In the genomic region with DNA sequence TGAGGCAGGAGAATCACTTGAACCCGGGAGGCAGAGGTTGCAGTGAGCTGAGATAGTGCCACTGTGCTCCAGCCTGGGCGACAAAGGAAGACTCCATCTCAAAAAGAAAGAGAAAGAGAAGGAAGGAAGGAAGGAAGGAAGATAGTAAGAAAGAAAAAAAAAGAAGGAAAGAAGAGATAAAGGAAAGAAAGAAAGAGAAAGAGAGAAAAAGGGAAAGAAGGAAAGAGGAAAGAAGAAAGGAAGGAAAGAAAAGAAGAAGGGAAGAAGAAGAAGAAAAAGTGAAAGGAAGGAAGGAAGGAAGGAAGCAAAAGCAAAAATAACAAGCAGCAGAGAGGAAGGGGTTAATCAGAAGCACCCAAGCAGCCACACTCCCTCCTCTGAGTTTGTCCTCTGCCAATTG, we compare ENCODE assay signal across 20 cellular contexts. TPM values are rescaled to one million over a fixed set of nuclear protein-coding genes. Genes with fewer than 3 reads are reported as not detected.
A peak's percentile ranks its signal among the peaks of the same experiment; 100 is the strongest.
DNase-seq lines count a peak whose midpoint lies in the region; ATAC-seq, FAIRE-seq and TF ChIP-seq lines count a peak whose summit lies in the region.
"Had no signal": no experiment of that assay in that cellular context is flagged by ENCODE, and none has a peak within 500 bp of the region (broad histone marks: within the 10 kb centered on the region; RNA-seq: fewer than 3 reads in every experiment).

No MANE protein-coding gene starts in this region.

- ATAC-seq in stimulated activated naive CD8-positive, alpha-beta T cell treated with anti-CD3 and anti-CD28 coated beads, Interleukin-15, Interleukin-2, amounts not matched to agents 100 U/mL and 50 U/mL, for 24 hours, result no peak
- ATAC-seq in K562 (no peak), HepG2 (no peak)
- ATAC-seq: A549; CD8-positive, alpha-beta T cell had no signal

- TF ChIP-seq EP300 in K562 (IDR thresholded peaks at IDR 0.05; ENCODE audit: low read length), result no peak
- no peak for TF ChIP-seq EP300 in HepG2 (IDR thresholded peaks at IDR 0.05; ENCODE audit: low read depth in 2 of 2, low read length in 2 of 2)
- no peak for TF ChIP-seq EP300 in HepG2 (CRISPR knock-in tag; IDR thresholded peaks at IDR 0.05; ENCODE audit: borderline replicate concordance)

- H4K20me1 ChIP-seq in K562 (replicated peaks; ENCODE audit: control insufficient read depth, insufficient read depth, low read length) (0 out of 2 replicates have a peak, but pooled peaks cover 7% of the 10 kb centered on the region), HepG2 (ENCODE audit: insufficient read depth, low read length) (no peaks in the 10 kb centered on the region)
- H4K20me1 ChIP-seq: BLaER1 treated with 17β-estradiol and CSF1 and Interleukin-3, amounts not matched to agents 10 nM and 100 nM had no signal

- H3K4me2 ChIP-seq in K562 (ENCODE audit: insufficient read depth, low read length), result no peak overlapping the region
- no peak overlapping the region for H3K4me2 ChIP-seq in HepG2 (ENCODE audit: low read depth, low read length)
- H3K4me2 ChIP-seq: A549 had no signal

- H3K27ac ChIP-seq in K562 (ENCODE audit: extremely low read depth, low read depth, low read length) (no peak overlapping the region), HepG2 (ENCODE audit: extremely low read length, insufficient read depth, low read length) (no peak overlapping the region)
- H3K27ac ChIP-seq: 22Rv1; A549; BLaER1 treated with 17β-estradiol and CSF1 and Interleukin-3, amounts not matched to agents 10 nM and 100 nM; C4-2B had no signal

- no peak for TF ChIP-seq RAD21 in K562 (CRISPR knock-in tag; conservative IDR thresholded peaks at IDR 0.05 in 1 of 2, IDR thresholded peaks at IDR 0.05 in 1 of 2)
- TF ChIP-seq RAD21 in HepG2 (CRISPR knock-in tag; IDR thresholded peaks at IDR 0.05), result no peak

- TF ChIP-seq CTCF in K562 (IDR thresholded peaks at IDR 0.05 in 2 of 3, conservative IDR thresholded peaks at IDR 0.05 in 1 of 3; ENCODE audit: insufficient read depth in 2 of 3, low read depth in 1 of 3, low read length in 3 of 3) (no peak), HepG2 (CRISPR knock-in tag; IDR thresholded peaks at IDR 0.05) (no peak)

- no peaks in the 10 kb centered on the region for H3K36me3 ChIP-seq in K562 (ENCODE audit: control insufficient read depth, insufficient read depth, low read length)
- no peaks in the 10 kb centered on the region for H3K36me3 ChIP-seq in HepG2 (replicated peaks in 1 of 2; ENCODE audit: control insufficient read depth in 1 of 2, insufficient read depth in 2 of 2, low read length in 2 of 2)
- H3K36me3 ChIP-seq: BLaER1 treated with 17β-estradiol and CSF1 and Interleukin-3, amounts not matched to agents 10 nM and 100 nM had no signal

- H2AFZ ChIP-seq in K562 (ENCODE audit: low read depth, low read length) (no peak overlapping the region), HepG2 (ENCODE audit: low read length) (no peak overlapping the region)

- H3K9me3 Mint-ChIP-seq in stimulated activated naive CD8-positive, alpha-beta T cell treated with anti-CD3 and anti-CD28 coated beads, Interleukin-15, Interleukin-2, amounts not matched to agents 100 ng/mL and 50 ng/mL, for 24 hours, result no peaks in the 10 kb centered on the region
- H3K9me3 Mint-ChIP-seq in activated T-helper 1 cell treated with anti-CD3 and anti-CD28 coated beads, Interleukin-12 subunit alpha, Interleukin-12 subunit beta, Interleukin-2, Interleukin-4 antibody, amounts not matched to agents 30 ng/mL and 10 ng/mL and 1 ng/mL, durations not matched to agents 14 hours and 24 hours and 36 hours, result no peaks in the 10 kb centered on the region
- H3K9me3 Mint-ChIP-seq: CD4-positive, alpha-beta T cell; CD8-positive, alpha-beta T cell had no signal

- no peak for TF ChIP-seq POLR2A in K562 (conservative IDR thresholded peaks at IDR 0.05)
- TF ChIP-seq POLR2A in HepG2 (IDR thresholded peaks at IDR 0.05; ENCODE audit: insufficient read depth in 1 of 2, low read depth in 2 of 2, low read length in 2 of 2), result no peak

- H3K36me3 Mint-ChIP-seq in stimulated activated naive CD8-positive, alpha-beta T cell treated with anti-CD3 and anti-CD28 coated beads, Interleukin-15, Interleukin-2, amounts not matched to agents 100 ng/mL and 50 ng/mL, for 24 hours (ENCODE audit: low read depth), result no peaks in the 10 kb centered on the region
- H3K36me3 Mint-ChIP-seq in activated T-helper 1 cell treated with anti-CD3 and anti-CD28 coated beads, Interleukin-12 subunit alpha, Interleukin-12 subunit beta, Interleukin-2, Interleukin-4 antibody, amounts not matched to agents 30 ng/mL and 10 ng/mL and 1 ng/mL, durations not matched to agents 14 hours and 24 hours and 36 hours (ENCODE audit: low read depth), result no peaks in the 10 kb centered on the region
- H3K36me3 Mint-ChIP-seq: CD8-positive, alpha-beta T cell had no signal

- H3K4me3 ChIP-seq in K562 (no peak overlapping the region), HepG2 (replicated peaks in 1 of 3; ENCODE audit: insufficient read depth in 1 of 3, low read depth in 2 of 3, low read length in 3 of 3) (no peak overlapping the region)
- H3K4me3 ChIP-seq: A549; BLaER1 treated with 17β-estradiol and CSF1 and Interleukin-3, amounts not matched to agents 10 nM and 100 nM had no signal

- H3K27me3 Mint-ChIP-seq in stimulated activated naive CD8-positive, alpha-beta T cell treated with anti-CD3 and anti-CD28 coated beads, Interleukin-15, Interleukin-2, amounts not matched to agents 100 ng/mL and 50 ng/mL, for 24 hours, result peaks cover 5% of the 10 kb centered on the region
- peaks cover 1% of the 10 kb centered on the region for H3K27me3 Mint-ChIP-seq in activated T-helper 1 cell treated with anti-CD3 and anti-CD28 coated beads, Interleukin-12 subunit alpha, Interleukin-12 subunit beta, Interleukin-2, Interleukin-4 antibody, amounts not matched to agents 30 ng/mL and 10 ng/mL and 1 ng/mL, durations not matched to agents 14 hours and 24 hours and 36 hours (ENCODE audit: insufficient read depth)

- H3K4me1 ChIP-seq in K562 (replicated peaks in 1 of 2; ENCODE audit: control insufficient read depth in 2 of 2, insufficient read depth in 2 of 2, low read length in 2 of 2), result peaks cover 0 to 4% of the 10 kb centered on the region in 2 experiments; a peak in 1 of 5 replicates
- no peaks in the 10 kb centered on the region for H3K4me1 ChIP-seq in HepG2 (ENCODE audit: insufficient read depth, low read length)
- H3K4me1 ChIP-seq: A549, Caco-2 had no signal

- FAIRE-seq in K562 (lab: Jason Lieb, UNC) (no peak), HepG2 (lab: Jason Lieb, UNC) (no peak)
- FAIRE-seq: A549, D721Med, G401.6, GM12891, GM19239 had no signal

- POLR2A ChIA-PET in K562 (lab: Yijun Ruan, JAX), result no interaction called here
- POLR2A ChIA-PET in HepG2 (lab: Yijun Ruan, JAX), result no interaction called here

- no peak overlapping the region for H3K4me3 Mint-ChIP-seq in stimulated activated naive CD8-positive, alpha-beta T cell treated with anti-CD3 and anti-CD28 coated beads, Interleukin-15, Interleukin-2, amounts not matched to agents 100 ng/mL and 50 ng/mL, for 24 hours
- H3K4me3 Mint-ChIP-seq in activated T-helper 1 cell treated with anti-CD3 and anti-CD28 coated beads, Interleukin-12 subunit alpha, Interleukin-12 subunit beta, Interleukin-2, Interleukin-4 antibody, amounts not matched to agents 30 ng/mL and 10 ng/mL and 1 ng/mL, durations not matched to agents 14 hours and 24 hours and 36 hours, result no peak overlapping the region
- H3K4me3 Mint-ChIP-seq: CD4-positive, alpha-beta T cell; CD8-positive, alpha-beta T cell had no signal

- no peaks in the 10 kb centered on the region for H3K9me3 ChIP-seq in K562 (replicated peaks; ENCODE audit: control insufficient read depth, insufficient read depth, low read depth, low read length)
- H3K9me3 ChIP-seq in HepG2 (ENCODE audit: low read length), result no peaks in the 10 kb centered on the region
- H3K9me3 ChIP-seq: A549, Caco-2 had no signal

- H3K27me3 ChIP-seq in K562 (ENCODE audit: control insufficient read depth in 2 of 2, insufficient read depth in 2 of 2, low read length in 2 of 2) (peaks cover 19 to 35% of the 10 kb centered on the region in 2 experiments), HepG2 (ENCODE audit: control insufficient read depth in 1 of 2, insufficient read depth in 2 of 2, low read length in 2 of 2) (no peaks in the 10 kb centered on the region)
- H3K27me3 ChIP-seq: BLaER1 treated with 17β-estradiol and CSF1 and Interleukin-3, amounts not matched to agents 10 nM and 100 nM had no signal

- H3K27ac Mint-ChIP-seq in stimulated activated naive CD8-positive, alpha-beta T cell treated with anti-CD3 and anti-CD28 coated beads, Interleukin-15, Interleukin-2, amounts not matched to agents 100 ng/mL and 50 ng/mL, for 24 hours, result peak overlapping the region; percentile 33
- H3K27ac Mint-ChIP-seq in activated T-helper 1 cell treated with anti-CD3 and anti-CD28 coated beads, Interleukin-12 subunit alpha, Interleukin-12 subunit beta, Interleukin-2, Interleukin-4 antibody, amounts not matched to agents 30 ng/mL and 10 ng/mL and 1 ng/mL, durations not matched to agents 14 hours and 24 hours and 36 hours, result no peak overlapping the region
- H3K27ac Mint-ChIP-seq: CD4-positive, alpha-beta T cell; CD8-positive, alpha-beta T cell had no signal

- no peaks in the 10 kb centered on the region for H3K9me1 ChIP-seq in K562 (ENCODE audit: control insufficient read depth, insufficient read depth, low read length)

- intact Hi-C loops in K562 (cut with micrococcal nuclease) (no loop called here), HepG2 (cut with micrococcal nuclease; ENCODE audit: unreplicated experiment) (no loop called here)
- intact Hi-C loops in activated T-helper 1 cell treated with anti-CD3 and anti-CD28 coated beads, Interleukin-12 subunit alpha, Interleukin-12 subunit beta, Interleukin-2, Interleukin-4 antibody, amounts not matched to agents 30 ng/mL and 10 ng/mL and 1 ng/mL, durations not matched to agents 14 hours and 24 hours and 36 hours (cut with micrococcal nuclease), result no loop called here

- DNase-seq in stimulated activated naive CD8-positive, alpha-beta T cell treated with anti-CD3 and anti-CD28 coated beads, Interleukin-15, Interleukin-2, amounts not matched to agents 100 U/mL and 50 U/mL, for 24 hours, result no peak
- DNase-seq in K562 (ENCODE audit: extremely low read depth in 1 of 4, low spot score in 3 of 4) (no peak), HepG2 (ENCODE audit: low spot score) (no peak)
- no peak for DNase-seq in activated T-helper 1 cell treated with anti-CD3 and anti-CD28 coated beads, Interleukin-12 subunit alpha, Interleukin-12 subunit beta, Interleukin-2, Interleukin-4 antibody, amounts not matched to agents 30 ng/mL and 10 ng/mL and 1 ng/mL, durations not matched to agents 14 hours and 24 hours and 36 hours (ENCODE audit: low spot score)
- DNase-seq: Caco-2; Calu3; CD4-positive, alpha-beta T cell; CD8-positive, alpha-beta T cell; DMS79 treated with DMSO at 0.1 percent for 48 hours; GF-D8 had no signal

- in situ Hi-C loops in K562 (cut with MboI), result no loop called here
- in situ Hi-C loops in HepG2 (cut with HindIII; ENCODE audit: extremely low pct_ligation_motif_present, low pct_unique_long_range_greater_than_20kb), result no loop called here

- CTCF ChIA-PET in K562 (lab: Yijun Ruan, JAX; ENCODE audit: low intra/inter-chr PET ratio), result no interaction called here
- CTCF ChIA-PET in HepG2 (lab: Yijun Ruan, JAX; ENCODE audit: low intra/inter-chr PET ratio, low total read pairs), result no interaction called here

- H3K79me2 ChIP-seq in K562 (ENCODE audit: control insufficient read depth, insufficient read depth, low read length) (no peaks in the 10 kb centered on the region), HepG2 (ENCODE audit: insufficient read depth, low read length) (no peaks in the 10 kb centered on the region)

- 7% methylated on average over 2 of the region's 2 CpGs for WGBS in K562 (ENCODE audit: insufficient coverage, low coverage, missing lambda C conversion rate)
- WGBS in HepG2 (ENCODE audit: low lambda C conversion rate), result 2% methylated on average over 2 of the region's 2 CpGs

- H3K4me1 Mint-ChIP-seq in stimulated activated naive CD8-positive, alpha-beta T cell treated with anti-CD3 and anti-CD28 coated beads, Interleukin-15, Interleukin-2, amounts not matched to agents 100 ng/mL and 50 ng/mL, for 24 hours (ENCODE audit: low read depth), result no peaks in the 10 kb centered on the region
- H3K4me1 Mint-ChIP-seq in activated T-helper 1 cell treated with anti-CD3 and anti-CD28 coated beads, Interleukin-12 subunit alpha, Interleukin-12 subunit beta, Interleukin-2, Interleukin-4 antibody, amounts not matched to agents 30 ng/mL and 10 ng/mL and 1 ng/mL, durations not matched to agents 14 hours and 24 hours and 36 hours (ENCODE audit: low read depth), result no peaks in the 10 kb centered on the region

- H3K9ac ChIP-seq in K562 (ENCODE audit: insufficient read depth in 1 of 2, low read depth in 2 of 2, low read length in 2 of 2) (no peak overlapping the region), HepG2 (ENCODE audit: insufficient read depth, low read depth, low read length) (no peak overlapping the region)
- H3K9ac ChIP-seq: BLaER1 treated with 17β-estradiol and CSF1 and Interleukin-3, amounts not matched to agents 10 nM and 100 nM had no signal

- no TSS peak for BruUV-seq in K562 (replicated peaks; lab: Mats Ljungman, UMichigan)
- no TSS peak for BruUV-seq in HepG2 (replicated peaks; lab: Mats Ljungman, UMichigan)

RNA-seq across cellular contexts. Expression of a gene that starts 32.1 kb away (rescaled TPM):
- 0.02 TPM in 1 of 2 replicates, not detected in the other for total RNA-seq in K562 (2011; cell fraction: chromatin; rRNA removed; ENCODE audit: low replicate concordance)
- under 0.01 TPM in 1 of 2 replicates, not detected in the other for total RNA-seq in K562 (2011; cell fraction: nucleolus; rRNA removed)
- not detected in 2 replicates for total RNA-seq in K562 (2011; cell fraction: nucleoplasm; rRNA removed)
- total RNA-seq in K562 (2014; rRNA removed) (not detected in 2 replicates), K562 (2014; rRNA removed; fragmentation: Illumina TruSeq; extraction: Trizol) (under 0.01 TPM in 1 of 2 replicates, not detected in the other), K562 (2015; rRNA removed; fragmentation: Illumina TruSeq; extraction: Trizol) (not detected in 2 replicates), K562 (2021) (not detected in 2 replicates), HepG2 (2016; rRNA removed; fragmentation: Illumina TruSeq; extraction: Trizol) (not detected in 2 replicates)
- polyA plus RNA-seq in K562 (2011; rRNA removed) (not detected in 2 replicates), K562 (2014; fragmentation: Illumina TruSeq; extraction: Trizol) (not detected in 2 replicates), K562 (2014; fragmentation: Nextera tagmentation; extraction: Ambion mirVana) (not detected), K562 (2014; rRNA removed) (under 0.01 TPM in 1 of 2 replicates, not detected in the other), HepG2 (2011; rRNA removed) (not detected in 2 replicates)
- not detected in 2 replicates for polyA plus RNA-seq in K562 (2011; cell fraction: cytosol; rRNA removed)
- polyA plus RNA-seq in K562 (2011; cell fraction: nucleus; rRNA removed), result not detected in 2 replicates
- polyA plus RNA-seq in K562 (2012), result 0.01 and 0.03 TPM in 2 replicates
- not detected in 2 replicates for polyA minus RNA-seq in K562 (2011; rRNA and poly(A)+ RNA removed)
- not detected in 2 replicates for polyA minus RNA-seq in K562 (2011; cell fraction: cytosol; rRNA and poly(A)+ RNA removed)
- not detected in 2 replicates for polyA minus RNA-seq in K562 (2011; cell fraction: nucleus; rRNA and poly(A)+ RNA removed)
- not detected in 2 replicates for total RNA-seq in HepG2 (2016; cell fraction: cytosol; rRNA removed; fragmentation: Illumina TruSeq; extraction: Trizol; ENCODE audit: low read depth)
- not detected in 2 replicates for total RNA-seq in HepG2 (2016; cell fraction: insoluble cytoplasmic fraction; rRNA removed; fragmentation: Illumina TruSeq; extraction: Trizol)
- not detected in 2 replicates for total RNA-seq in HepG2 (2016; cell fraction: membrane; rRNA removed; fragmentation: Illumina TruSeq; extraction: Trizol)
- not detected in 2 replicates for total RNA-seq in HepG2 (2016; cell fraction: nucleus; rRNA removed; fragmentation: Illumina TruSeq; extraction: Trizol)
- polyA plus RNA-seq in HepG2 (2011; cell fraction: cytosol; rRNA removed), result under 0.01 TPM in 1 of 2 replicates, not detected in the other
- polyA plus RNA-seq in HepG2 (2011; cell fraction: nucleus; rRNA removed), result 0.02 and 0.03 TPM in 2 replicates
- polyA plus RNA-seq in HepG2 (2012), result not detected in 2 replicates
- not detected in 2 replicates for polyA plus RNA-seq in HepG2 (2016; cell fraction: cytosol; fragmentation: Illumina TruSeq; extraction: Trizol; ENCODE audit: low read depth)
- not detected in 2 replicates for polyA plus RNA-seq in HepG2 (2016; cell fraction: insoluble cytoplasmic fraction; fragmentation: Illumina TruSeq; extraction: Trizol; ENCODE audit: low read depth)
- polyA plus RNA-seq in HepG2 (2016; cell fraction: membrane; fragmentation: Illumina TruSeq; extraction: Trizol; ENCODE audit: low read depth), result not detected in 2 replicates
- polyA plus RNA-seq in HepG2 (2016; cell fraction: nucleus; fragmentation: Illumina TruSeq; extraction: Trizol; ENCODE audit: insufficient read depth, low read depth), result not detected in 2 replicates
- 0.04 and 0.61 TPM in 2 replicates for polyA minus RNA-seq in HepG2 (2011; rRNA and poly(A)+ RNA removed; ENCODE audit: low replicate concordance)
- polyA minus RNA-seq in HepG2 (2011; cell fraction: cytosol; rRNA and poly(A)+ RNA removed), result not detected in 2 replicates
- polyA minus RNA-seq in HepG2 (2011; cell fraction: nucleus; rRNA and poly(A)+ RNA removed), result not detected in 2 replicates
- total RNA-seq in activated T-helper 1 cell treated with anti-CD3 and anti-CD28 coated beads, Interleukin-12 subunit alpha, Interleukin-12 subunit beta, Interleukin-2, Interleukin-4 antibody, amounts not matched to agents 30 ng/mL and 10 ng/mL and 1 ng/mL, durations not matched to agents 14 hours and 24 hours and 36 hours, result not detected in 2 replicates
- total RNA-seq: Caco-2; CD4-positive, alpha-beta T cell; CD8-positive, alpha-beta T cell had no signal
- polyA plus RNA-seq: A549, BJ had no signal
